In the genomic region with DNA sequence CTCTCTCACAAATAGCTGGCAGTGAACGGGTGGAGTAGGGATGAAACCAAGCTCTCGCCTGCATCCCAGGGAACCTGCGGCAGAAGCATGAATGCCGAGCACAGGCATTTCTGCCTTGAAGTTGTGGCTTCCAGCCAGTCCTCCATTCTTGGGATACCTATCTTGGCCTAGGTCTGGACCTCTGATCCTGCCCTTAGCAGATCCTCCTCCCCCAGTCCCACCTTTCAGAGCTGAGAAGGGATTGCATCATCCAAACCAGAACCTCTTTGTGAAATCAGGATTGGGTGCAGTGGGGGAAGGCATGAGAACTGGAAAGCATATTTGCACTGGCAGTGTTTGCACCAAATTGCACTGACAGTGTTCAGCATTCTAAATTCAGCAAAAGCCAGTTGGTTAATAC, we compare ENCODE assay signal across 29 cellular contexts. TPM values are rescaled to one million over a fixed set of nuclear protein-coding genes. Genes with fewer than 3 reads are reported as not detected.
DNase-seq lines count a peak whose midpoint lies in the region; ATAC-seq, FAIRE-seq and TF ChIP-seq lines count a peak whose summit lies in the region.
"Had no signal": no experiment of that assay in that cellular context is flagged by ENCODE, and none has a peak within 500 bp of the region (broad histone marks: within the 10 kb centered on the region; RNA-seq: fewer than 3 reads in every experiment).

No MANE protein-coding gene starts in this region.

- peaks cover 11% of the 10 kb centered on the region for H3K4me1 Mint-ChIP-seq in GM23338
- H3K4me1 Mint-ChIP-seq in astrocyte (ENCODE audit: low read depth, unreplicated experiment) = peaks cover 11% of the 10 kb centered on the region

- no peak overlapping the region for H2AFZ ChIP-seq in GM23338
- no peak overlapping the region for H2AFZ ChIP-seq in astrocyte (ENCODE audit: low read depth, low read length)
- H2AFZ ChIP-seq: neural progenitor cell had no signal

- no peak for TF ChIP-seq CTCF in AG10803 (conservative IDR thresholded peaks at IDR 0.05; ENCODE audit: low read length)
- no peak for TF ChIP-seq CTCF in GM23338 (conservative IDR thresholded peaks at IDR 0.05; ENCODE audit: low read depth in 2 of 2)
- TF ChIP-seq CTCF in astrocyte (IDR thresholded peaks at IDR 0.05; ENCODE audit: insufficient read depth, low read depth, low read length) = no peak
- no peak for TF ChIP-seq CTCF in liver (IDR thresholded peaks at IDR 0.05; ENCODE audit: low read depth, low read length, missing input control)

- 84% methylated on average over 4 of the region's 4 CpGs for WGBS in liver

- no peak for TF ChIP-seq RAD21 in liver (IDR thresholded peaks at IDR 0.05)

- H3K4me3 Mint-ChIP-seq in GM23338 = no peak overlapping the region; the same call in 2 of the 3 replicates
- H3K4me3 Mint-ChIP-seq in astrocyte (ENCODE audit: unreplicated experiment) = no peak overlapping the region
- H3K4me3 Mint-ChIP-seq: immature natural killer cell, memory B cell, neural progenitor cell had no signal

- peaks cover 12% of the 10 kb centered on the region for H3K36me3 ChIP-seq in GM23338 (ENCODE audit: insufficient read depth)
- peaks cover 10% of the 10 kb centered on the region for H3K36me3 ChIP-seq in astrocyte (ENCODE audit: insufficient read depth, low read length)
- H3K36me3 ChIP-seq in liver (ENCODE audit: control insufficient read depth in 4 of 4, insufficient read depth in 3 of 4, low read depth in 1 of 4, low read length in 3 of 4) = peaks cover 4 to 42% (median 31%) of the 10 kb centered on the region in 4 donors

- H4K20me1 ChIP-seq in GM23338 (replicated peaks; ENCODE audit: insufficient read depth) (no peaks in the 10 kb centered on the region), astrocyte (ENCODE audit: insufficient read depth, low read length) (peaks cover 8% of the 10 kb centered on the region)

- peaks cover 47% of the 10 kb centered on the region for H3K36me3 Mint-ChIP-seq in GM23338 (ENCODE audit: low read depth)
- peaks cover 20% of the 10 kb centered on the region for H3K36me3 Mint-ChIP-seq in astrocyte (ENCODE audit: low read depth, unreplicated experiment)

- H3K4me3 ChIP-seq in AG10803 (ENCODE audit: low read length) (no peak overlapping the region), GM23338 (no peak overlapping the region), astrocyte (ENCODE audit: insufficient read depth, low read depth, low read length) (no peak overlapping the region), liver (ENCODE audit: low read depth in 1 of 3, low read length in 3 of 3) (no peak overlapping the region)
- H3K4me3 ChIP-seq: BLaER1 treated with 17β-estradiol and CSF1 and Interleukin-3, amounts not matched to agents 10 nM and 100 nM; dorsolateral prefrontal cortex; neural progenitor cell; Peyer's patch; spleen; tibial nerve had no signal

- peak; percentile 46; the same call in 2 of the 3 replicates for ATAC-seq in GM23338
- ATAC-seq: left colon had no signal

- H3K9me2 ChIP-seq in GM23338 (ENCODE audit: insufficient read depth) = 0 out of 2 replicates have a peak, but pooled peaks cover 5% of the 10 kb centered on the region

- DNase-seq in AG10803 (ENCODE audit: low read depth) (peak; percentile 4), GM23338 (ENCODE audit: low spot score) (peak; percentile 45), astrocyte (ENCODE audit: low read depth) (no peak), NCI-H526 treated with DMSO at 0.1 percent for 48 hours (lab: John Stamatoyannopoulos, UW) (no peak)
- no peak for DNase-seq in activated effector memory CD4-positive, alpha-beta T cell treated with Interleukin-2 at 50 U/mL for 16 hours
- DNase-seq in stimulated activated naive CD4-positive, alpha-beta T cell treated with Interleukin-2 at 50 U/mL for 16 hours (lab: John Stamatoyannopoulos, UW) = no peak
- DNase-seq: activated CD4-positive, alpha-beta T cell treated with anti-CD3 and anti-CD28 coated beads for 4 hours; activated gamma-delta T cell; amniotic stem cell; brain microvascular endothelial cell; dorsolateral prefrontal cortex; H7; hypothalamus; immature natural killer cell; left colon; NCI-H1417 treated with DMSO at 0.1 percent for 48 hours; NCI-H2081; NCI-H2227 treated with DMSO at 0.1 percent for 48 hours; Peyer's patch; SHP77; spleen; stimulated activated CD8-positive, alpha-beta memory T cell treated with anti-CD3 and anti-CD28 coated beads, Interleukin-4, amount 100 ng/mL, for 48 hours had no signal

- peaks cover 14% of the 10 kb centered on the region for H3K4me1 ChIP-seq in GM23338 (ENCODE audit: insufficient read depth)
- peaks cover 7% of the 10 kb centered on the region for H3K4me1 ChIP-seq in astrocyte (ENCODE audit: insufficient read depth, low read length)
- peaks cover 2 to 9% (median 7%) of the 10 kb centered on the region in 4 donors for H3K4me1 ChIP-seq in liver (ENCODE audit: control insufficient read depth in 4 of 4, insufficient read depth in 4 of 4, low read length in 3 of 4)

- no peak for FAIRE-seq in astrocyte (lab: Jason Lieb, UNC)
- FAIRE-seq: GM12891, HTR-8/SVneo had no signal

- H3K27ac ChIP-seq in GM23338 (ENCODE audit: low read depth) (peak overlapping the region; percentile 67; the same call in 1 of the 2 replicates), astrocyte (ENCODE audit: low read depth, low read length) (no peak overlapping the region), liver (ENCODE audit: low read depth in 1 of 2, low read length in 2 of 2) (no peak overlapping the region)
- H3K27ac ChIP-seq: BLaER1 treated with 17β-estradiol and CSF1 and Interleukin-3, amounts not matched to agents 10 nM and 100 nM; brain microvascular endothelial cell; dorsolateral prefrontal cortex; neural progenitor cell; Peyer's patch; tibial nerve had no signal

- H3K9ac ChIP-seq in astrocyte (ENCODE audit: low read length) (no peak overlapping the region), liver (ENCODE audit: low read depth in 1 of 2, low read length in 2 of 2) (no peak overlapping the region)
- H3K9ac ChIP-seq: BLaER1 treated with 17β-estradiol and CSF1 and Interleukin-3, amounts not matched to agents 10 nM and 100 nM; neural progenitor cell had no signal

- no peak overlapping the region for H3K4me2 ChIP-seq in GM23338
- H3K4me2 ChIP-seq in astrocyte (ENCODE audit: low read length) = no peak overlapping the region
- H3K4me2 ChIP-seq: BLaER1 treated with 17β-estradiol and CSF1 and Interleukin-3, amounts not matched to agents 10 nM and 100 nM; neural progenitor cell had no signal

- H3K27ac Mint-ChIP-seq in GM23338 = peak overlapping the region; percentile 90
- peak overlapping the region; percentile 50 for H3K27ac Mint-ChIP-seq in astrocyte (ENCODE audit: unreplicated experiment)
- H3K27ac Mint-ChIP-seq: memory B cell, neural progenitor cell had no signal

- peaks cover 9% of the 10 kb centered on the region for H3K9me3 Mint-ChIP-seq in GM23338
- H3K9me3 Mint-ChIP-seq in astrocyte (ENCODE audit: unreplicated experiment) = peaks cover 5% of the 10 kb centered on the region
- H3K9me3 Mint-ChIP-seq: immature natural killer cell had no signal

- no peaks in the 10 kb centered on the region for H3F3A ChIP-seq in GM23338 (replicated peaks; ENCODE audit: low read depth)

- H3K27me3 ChIP-seq in GM23338 (ENCODE audit: insufficient read depth) (no peaks in the 10 kb centered on the region), astrocyte (ENCODE audit: insufficient read depth, low read length) (no peaks in the 10 kb centered on the region), liver (ENCODE audit: control insufficient read depth in 4 of 4, insufficient read depth in 4 of 4, low read length in 3 of 4) (no peaks in the 10 kb centered on the region)
- H3K27me3 ChIP-seq: BLaER1 treated with 17β-estradiol and CSF1 and Interleukin-3, amounts not matched to agents 10 nM and 100 nM; brain microvascular endothelial cell; dorsolateral prefrontal cortex; neural progenitor cell; Peyer's patch; spleen; tibial nerve had no signal

- H3K79me2 ChIP-seq in GM23338 (replicated peaks; ENCODE audit: insufficient read depth) (peaks cover 40% of the 10 kb centered on the region), astrocyte (ENCODE audit: insufficient read depth, low read length) (peaks cover 25% of the 10 kb centered on the region)

- H3K9me3 ChIP-seq in astrocyte (ENCODE audit: insufficient read depth, low read depth, low read length) = peaks cover 2% of the 10 kb centered on the region
- H3K9me3 ChIP-seq in liver (ENCODE audit: control insufficient read depth in 4 of 4, low read length in 3 of 4) = peaks cover 0 to 7% (median 2%) of the 10 kb centered on the region in 4 donors
- H3K9me3 ChIP-seq: Peyer's patch had no signal

- peaks cover 2% of the 10 kb centered on the region for H3K27me3 Mint-ChIP-seq in GM23338 (ENCODE audit: insufficient read depth, low read depth, poor library complexity)
- H3K27me3 Mint-ChIP-seq in astrocyte (ENCODE audit: low read depth, unreplicated experiment) = no peaks in the 10 kb centered on the region
- H3K27me3 Mint-ChIP-seq: memory B cell had no signal

TF ChIP-seq in GM23338, 12 proteins besides CTCF, POLR2A, EP300 and RAD21 (continues in another document):
- TF ChIP-seq POLR2AphosphoS5 (IDR thresholded peaks at IDR 0.05; ENCODE audit: low read depth) = no peak
- TF ChIP-seq EZH2 (IDR thresholded peaks at IDR 0.05; ENCODE audit: low read depth, unreplicated experiment) = no peak
- no peak for TF ChIP-seq CREB1 (CRISPR knock-in tag; IDR thresholded peaks at IDR 0.05; ENCODE audit: low read depth)
- no peak for TF ChIP-seq EZH2phosphoT487 (IDR thresholded peaks at IDR 0.05; ENCODE audit: unreplicated experiment)
- no peak for TF ChIP-seq ZNF331 (CRISPR knock-in tag; IDR thresholded peaks at IDR 0.05; ENCODE audit: low read depth)
- no peak for TF ChIP-seq ZNF114 (CRISPR knock-in tag; IDR thresholded peaks at IDR 0.05)

TF ChIP-seq in liver, 16 proteins besides CTCF, POLR2A, EP300 and RAD21 (continues in another document):
- TF ChIP-seq GABPA (IDR thresholded peaks at IDR 0.05 in 1 of 2, conservative IDR thresholded peaks at IDR 0.05 in 1 of 2) = peak in 1 of 2 donors; percentile 55
- TF ChIP-seq FOXA1 (IDR thresholded peaks at IDR 0.05) = no peak
- peak in 1 of 2 donors; percentile 59 for TF ChIP-seq RXRA (IDR thresholded peaks at IDR 0.05)
- TF ChIP-seq EGR1 (IDR thresholded peaks at IDR 0.05; ENCODE audit: low read depth in 2 of 2) = peak in 1 of 2 donors; percentile 11
- TF ChIP-seq TAF1 (conservative IDR thresholded peaks at IDR 0.05) = no peak
- TF ChIP-seq, protein P1, sequence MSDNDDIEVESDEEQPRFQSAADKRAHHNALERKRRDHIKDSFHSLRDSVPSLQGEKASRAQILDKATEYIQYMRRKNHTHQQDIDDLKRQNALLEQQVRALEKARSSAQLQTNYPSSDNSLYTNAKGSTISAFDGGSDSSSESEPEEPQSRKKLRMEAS (IDR thresholded peaks at IDR 0.05) = peak; percentile 39
- TF ChIP-seq FOXA2 (IDR thresholded peaks at IDR 0.05) = peak; percentile 21

RNA-seq across cellular contexts. Expression of gene ZNF780A, which starts 5.8 kb away (rescaled TPM):
- 15.0 and 23.6 TPM in 2 replicates for total RNA-seq in GM23338 (2014; rRNA removed; shearing (Covaris generic))
- polyA plus RNA-seq in GM23338 (2016; fragmentation: Nextera tagmentation; extraction: Ambion mirVana) (11.8 and 12.3 TPM in 2 replicates), liver (10 to 100 TPM; 10.9 to 16.3 TPM)
- total RNA-seq in astrocyte (17.3 and 18.7 TPM in 2 replicates), liver (10 to 100 TPM; 11.7 to 18.7 TPM)

RNA-seq across cellular contexts. Expression of gene ZNF780B, which starts 28.9 kb away (rescaled TPM):
- 11.0 and 11.2 TPM in 2 replicates for total RNA-seq in GM23338 (2014; rRNA removed; shearing (Covaris generic))
- 3.8 and 4.9 TPM in 2 replicates for polyA plus RNA-seq in GM23338 (2016; fragmentation: Nextera tagmentation; extraction: Ambion mirVana)
- 12.0 and 13.2 TPM in 2 replicates for total RNA-seq in astrocyte
- 10 to 100 TPM in 1 of 2 donors, 1 to 10 TPM in 1; 7.8 to 18.0 TPM for total RNA-seq in liver
- 1 to 10 TPM; 1.4 to 3.8 TPM for polyA plus RNA-seq in liver

Comparison
In these comparisons a context has a peak if more than half of its experiments do, and no peak if none do; other contexts are left out.
1. DNase-seq: peak in AG10803 (single experiment) and GM23338 (single experiment); none in astrocyte (single experiment), activated effector memory CD4-positive, alpha-beta T cell treated with Interleukin-2 at 50 U/mL for 16 hours (single experiment), NCI-H526 treated with DMSO at 0.1 percent for 48 hours (single experiment) and stimulated activated naive CD4-positive, alpha-beta T cell treated with Interleukin-2 at 50 U/mL for 16 hours (single experiment).